Comparison of ENCODE assay signal across 1 cellular context in the genomic region with DNA sequence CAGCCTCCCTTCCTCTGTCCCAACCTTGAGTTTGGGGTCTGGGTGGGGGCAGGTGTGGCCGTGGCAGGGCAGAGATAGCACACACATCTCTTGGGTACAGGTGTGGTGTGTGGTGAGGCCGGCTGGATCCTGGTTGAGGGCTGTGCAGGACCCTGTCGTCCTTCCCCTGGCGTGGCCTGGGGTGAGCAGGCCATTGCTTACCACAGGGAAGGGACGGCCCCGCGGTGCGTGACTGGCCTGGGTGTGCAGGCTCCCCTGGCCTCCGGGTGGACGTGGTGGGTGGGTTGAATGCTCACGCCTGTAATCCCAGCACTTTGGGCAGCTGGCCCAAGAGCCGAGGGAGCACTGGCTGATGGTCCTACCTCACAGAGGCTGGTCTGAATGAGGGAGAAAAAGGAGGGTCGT.
TF ChIP-seq lines count a peak whose summit lies in the region.

No MANE protein-coding gene starts in this region.

TF ChIP-seq in GM23338, 12 proteins besides CTCF, POLR2A, EP300 and RAD21 (continued from another document):
- TF ChIP-seq, protein P1, sequence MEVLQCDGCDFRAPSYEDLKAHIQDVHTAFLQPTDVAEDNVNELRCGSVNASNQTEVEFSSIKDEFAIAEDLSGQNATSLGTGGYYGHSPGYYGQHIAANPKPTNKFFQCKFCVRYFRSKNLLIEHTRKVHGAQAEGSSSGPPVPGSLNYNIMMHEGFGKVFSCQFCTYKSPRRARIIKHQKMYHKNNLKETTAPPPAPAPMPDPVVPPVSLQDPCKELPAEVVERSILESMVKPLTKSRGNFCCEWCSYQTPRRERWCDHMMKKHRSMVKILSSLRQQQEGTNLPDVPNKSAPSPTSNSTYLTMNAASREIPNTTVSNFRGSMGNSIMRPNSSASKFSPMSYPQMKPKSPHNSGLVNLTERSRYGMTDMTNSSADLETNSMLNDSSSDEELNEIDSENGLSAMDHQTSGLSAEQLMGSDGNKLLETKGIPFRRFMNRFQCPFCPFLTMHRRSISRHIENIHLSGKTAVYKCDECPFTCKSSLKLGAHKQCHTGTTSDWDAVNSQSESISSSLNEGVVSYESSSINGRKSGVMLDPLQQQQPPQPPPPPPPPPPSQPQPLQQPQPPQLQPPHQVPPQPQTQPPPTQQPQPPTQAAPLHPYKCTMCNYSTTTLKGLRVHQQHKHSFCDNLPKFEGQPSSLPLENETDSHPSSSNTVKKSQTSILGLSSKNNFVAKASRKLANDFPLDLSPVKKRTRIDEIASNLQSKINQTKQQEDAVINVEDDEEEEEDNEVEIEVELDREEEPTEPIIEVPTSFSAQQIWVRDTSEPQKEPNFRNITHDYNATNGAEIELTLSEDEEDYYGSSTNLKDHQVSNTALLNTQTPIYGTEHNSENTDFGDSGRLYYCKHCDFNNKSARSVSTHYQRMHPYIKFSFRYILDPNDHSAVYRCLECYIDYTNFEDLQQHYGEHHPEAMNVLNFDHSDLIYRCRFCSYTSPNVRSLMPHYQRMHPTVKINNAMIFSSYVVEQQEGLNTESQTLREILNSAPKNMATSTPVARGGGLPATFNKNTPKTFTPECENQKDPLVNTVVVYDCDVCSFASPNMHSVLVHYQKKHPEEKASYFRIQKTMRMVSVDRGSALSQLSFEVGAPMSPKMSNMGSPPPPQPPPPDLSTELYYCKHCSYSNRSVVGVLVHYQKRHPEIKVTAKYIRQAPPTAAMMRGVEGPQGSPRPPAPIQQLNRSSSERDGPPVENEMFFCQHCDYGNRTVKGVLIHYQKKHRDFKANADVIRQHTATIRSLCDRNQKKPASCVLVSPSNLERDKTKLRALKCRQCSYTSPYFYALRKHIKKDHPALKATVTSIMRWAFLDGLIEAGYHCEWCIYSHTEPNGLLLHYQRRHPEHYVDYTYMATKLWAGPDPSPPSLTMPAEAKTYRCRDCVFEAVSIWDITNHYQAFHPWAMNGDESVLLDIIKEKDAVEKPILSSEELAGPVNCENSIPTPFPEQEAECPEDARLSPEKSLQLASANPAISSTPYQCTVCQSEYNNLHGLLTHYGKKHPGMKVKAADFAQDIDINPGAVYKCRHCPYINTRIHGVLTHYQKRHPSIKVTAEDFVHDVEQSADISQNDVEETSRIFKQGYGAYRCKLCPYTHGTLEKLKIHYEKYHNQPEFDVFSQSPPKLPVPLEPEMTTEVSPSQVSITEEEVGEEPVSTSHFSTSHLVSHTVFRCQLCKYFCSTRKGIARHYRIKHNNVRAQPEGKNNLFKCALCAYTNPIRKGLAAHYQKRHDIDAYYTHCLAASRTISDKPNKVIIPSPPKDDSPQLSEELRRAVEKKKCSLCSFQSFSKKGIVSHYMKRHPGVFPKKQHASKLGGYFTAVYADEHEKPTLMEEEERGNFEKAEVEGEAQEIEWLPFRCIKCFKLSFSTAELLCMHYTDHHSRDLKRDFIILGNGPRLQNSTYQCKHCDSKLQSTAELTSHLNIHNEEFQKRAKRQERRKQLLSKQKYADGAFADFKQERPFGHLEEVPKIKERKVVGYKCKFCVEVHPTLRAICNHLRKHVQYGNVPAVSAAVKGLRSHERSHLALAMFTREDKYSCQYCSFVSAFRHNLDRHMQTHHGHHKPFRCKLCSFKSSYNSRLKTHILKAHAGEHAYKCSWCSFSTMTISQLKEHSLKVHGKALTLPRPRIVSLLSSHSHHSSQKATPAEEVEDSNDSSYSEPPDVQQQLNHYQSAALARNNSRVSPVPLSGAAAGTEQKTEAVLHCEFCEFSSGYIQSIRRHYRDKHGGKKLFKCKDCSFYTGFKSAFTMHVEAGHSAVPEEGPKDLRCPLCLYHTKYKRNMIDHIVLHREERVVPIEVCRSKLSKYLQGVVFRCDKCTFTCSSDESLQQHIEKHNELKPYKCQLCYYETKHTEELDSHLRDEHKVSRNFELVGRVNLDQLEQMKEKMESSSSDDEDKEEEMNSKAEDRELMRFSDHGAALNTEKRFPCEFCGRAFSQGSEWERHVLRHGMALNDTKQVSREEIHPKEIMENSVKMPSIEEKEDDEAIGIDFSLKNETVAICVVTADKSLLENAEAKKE (CRISPR knock-in tag; IDR thresholded peaks at IDR 0.05), result no peak
- TF ChIP-seq EZH2 (IDR thresholded peaks at IDR 0.05; ENCODE audit: low read depth, unreplicated experiment) (no peak), ZNF114 (CRISPR knock-in tag; IDR thresholded peaks at IDR 0.05) (no peak), ZNF331 (CRISPR knock-in tag; IDR thresholded peaks at IDR 0.05; ENCODE audit: low read depth) (no peak), CREB1 (CRISPR knock-in tag; IDR thresholded peaks at IDR 0.05; ENCODE audit: low read depth) (no peak), NANOG (IDR thresholded peaks at IDR 0.05; ENCODE audit: borderline replicate concordance) (no peak), POLR2AphosphoS5 (IDR thresholded peaks at IDR 0.05; ENCODE audit: low read depth) (no peak), JUNB (IDR thresholded peaks at IDR 0.05; ENCODE audit: unreplicated experiment) (no peak), EZH2phosphoT487 (IDR thresholded peaks at IDR 0.05; ENCODE audit: unreplicated experiment) (no peak)
- TF ChIP-seq, protein P2, sequence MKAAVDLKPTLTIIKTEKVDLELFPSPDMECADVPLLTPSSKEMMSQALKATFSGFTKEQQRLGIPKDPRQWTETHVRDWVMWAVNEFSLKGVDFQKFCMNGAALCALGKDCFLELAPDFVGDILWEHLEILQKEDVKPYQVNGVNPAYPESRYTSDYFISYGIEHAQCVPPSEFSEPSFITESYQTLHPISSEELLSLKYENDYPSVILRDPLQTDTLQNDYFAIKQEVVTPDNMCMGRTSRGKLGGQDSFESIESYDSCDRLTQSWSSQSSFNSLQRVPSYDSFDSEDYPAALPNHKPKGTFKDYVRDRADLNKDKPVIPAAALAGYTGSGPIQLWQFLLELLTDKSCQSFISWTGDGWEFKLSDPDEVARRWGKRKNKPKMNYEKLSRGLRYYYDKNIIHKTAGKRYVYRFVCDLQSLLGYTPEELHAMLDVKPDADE (IDR thresholded peaks at IDR 0.05), result no peak
- TF ChIP-seq, protein P3, sequence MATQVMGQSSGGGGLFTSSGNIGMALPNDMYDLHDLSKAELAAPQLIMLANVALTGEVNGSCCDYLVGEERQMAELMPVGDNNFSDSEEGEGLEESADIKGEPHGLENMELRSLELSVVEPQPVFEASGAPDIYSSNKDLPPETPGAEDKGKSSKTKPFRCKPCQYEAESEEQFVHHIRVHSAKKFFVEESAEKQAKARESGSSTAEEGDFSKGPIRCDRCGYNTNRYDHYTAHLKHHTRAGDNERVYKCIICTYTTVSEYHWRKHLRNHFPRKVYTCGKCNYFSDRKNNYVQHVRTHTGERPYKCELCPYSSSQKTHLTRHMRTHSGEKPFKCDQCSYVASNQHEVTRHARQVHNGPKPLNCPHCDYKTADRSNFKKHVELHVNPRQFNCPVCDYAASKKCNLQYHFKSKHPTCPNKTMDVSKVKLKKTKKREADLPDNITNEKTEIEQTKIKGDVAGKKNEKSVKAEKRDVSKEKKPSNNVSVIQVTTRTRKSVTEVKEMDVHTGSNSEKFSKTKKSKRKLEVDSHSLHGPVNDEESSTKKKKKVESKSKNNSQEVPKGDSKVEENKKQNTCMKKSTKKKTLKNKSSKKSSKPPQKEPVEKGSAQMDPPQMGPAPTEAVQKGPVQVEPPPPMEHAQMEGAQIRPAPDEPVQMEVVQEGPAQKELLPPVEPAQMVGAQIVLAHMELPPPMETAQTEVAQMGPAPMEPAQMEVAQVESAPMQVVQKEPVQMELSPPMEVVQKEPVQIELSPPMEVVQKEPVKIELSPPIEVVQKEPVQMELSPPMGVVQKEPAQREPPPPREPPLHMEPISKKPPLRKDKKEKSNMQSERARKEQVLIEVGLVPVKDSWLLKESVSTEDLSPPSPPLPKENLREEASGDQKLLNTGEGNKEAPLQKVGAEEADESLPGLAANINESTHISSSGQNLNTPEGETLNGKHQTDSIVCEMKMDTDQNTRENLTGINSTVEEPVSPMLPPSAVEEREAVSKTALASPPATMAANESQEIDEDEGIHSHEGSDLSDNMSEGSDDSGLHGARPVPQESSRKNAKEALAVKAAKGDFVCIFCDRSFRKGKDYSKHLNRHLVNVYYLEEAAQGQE (IDR thresholded peaks at IDR 0.05; ENCODE audit: unreplicated experiment), result no peak
